In the genomic region with DNA sequence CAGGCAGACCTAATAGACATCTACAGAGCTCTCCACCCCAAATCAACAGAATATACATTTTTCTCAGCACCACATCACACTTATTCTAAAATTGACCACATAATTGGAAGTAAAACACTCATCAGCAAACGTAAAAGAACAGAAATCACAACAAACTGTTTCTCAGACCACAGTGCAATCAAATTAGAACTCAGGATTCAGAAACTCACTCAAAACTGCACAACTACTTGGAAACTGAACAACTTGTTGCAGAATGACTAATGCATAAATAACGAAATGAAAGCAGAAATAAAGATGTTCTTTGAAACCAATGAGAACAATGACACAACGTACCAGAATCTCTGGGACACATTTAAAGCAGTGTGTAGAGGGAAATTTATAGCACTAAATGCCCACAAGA, we compare ENCODE assay signal across 13 cellular contexts. TPM values are rescaled to one million over a fixed set of nuclear protein-coding genes. Genes with fewer than 3 reads are reported as not detected.
"Had no signal": no experiment of that assay in that cellular context is flagged by ENCODE, and none has a peak within 500 bp of the region (broad histone marks: within the 10 kb centered on the region; RNA-seq: fewer than 3 reads in every experiment).

No MANE protein-coding gene starts in this region.

RNA-seq across cellular contexts. Expression of gene VAX2, which starts 21.8 kb away (rescaled TPM):
- total RNA-seq: colonic mucosa, dermis microvascular lymphatic vessel endothelial cell, kidney epithelial cell, left ventricle myocardium superior, lower lobe of right lung, lung microvascular endothelial cell had no signal

RNA-seq across cellular contexts. Expression of gene CD207, which starts 42.9 kb away (rescaled TPM):
- total RNA-seq: endodermal cell, esophagus mucosa, gastrocnemius medialis, glomerular endothelial cell, kidney epithelial cell, left ventricle myocardium superior, lung microvascular endothelial cell, mesothelial cell of epicardium, myocyte had no signal

RNA-seq across cellular contexts. Expression of gene ATP6V1B1, which starts 57.2 kb away (rescaled TPM):
- total RNA-seq: colonic mucosa, dermis microvascular lymphatic vessel endothelial cell, endodermal cell, glomerular endothelial cell, kidney epithelial cell, left ventricle myocardium superior, lung microvascular endothelial cell, mesothelial cell of epicardium, mucosa of descending colon had no signal

RNA-seq across cellular contexts. Expression of gene CLEC4F, which starts 58.1 kb away (rescaled TPM):
- total RNA-seq: endodermal cell, esophagus mucosa, kidney epithelial cell, mesothelial cell of epicardium, myocyte had no signal
